In genomic region chr6:30612687-30613248, GRCh38 we compare ENCODE assay signal across 8 cellular contexts. TPM values are rescaled to one million over a fixed set of nuclear protein-coding genes. Genes with fewer than 3 reads are reported as not detected.
DNase-seq lines count a peak whose midpoint lies in the region; ATAC-seq and TF ChIP-seq lines count a peak whose summit lies in the region.

No MANE protein-coding gene starts in this region.

- no peaks in the 10 kb centered on the region for H3K27me3 Mint-ChIP-seq in osteocyte (ENCODE audit: unreplicated experiment)

- H3K27ac Mint-ChIP-seq in osteocyte (ENCODE audit: unreplicated experiment) = peak overlapping the region; percentile 100

- H3K4me1 Mint-ChIP-seq in osteocyte (ENCODE audit: unreplicated experiment) = peaks cover 37% of the 10 kb centered on the region

- H3K4me3 ChIP-seq in coronary artery = no peak overlapping the region

- peak overlapping the region; percentile 0 to 70 for H3K27ac ChIP-seq in coronary artery

- ATAC-seq in HG02973 (IDR thresholded peaks at IDR 0.05; ENCODE audit: unreplicated experiment) = no peak
- ATAC-seq in HG02610 (IDR thresholded peaks at IDR 0.05; ENCODE audit: unreplicated experiment) = no peak

- H3K4me3 Mint-ChIP-seq in osteocyte (ENCODE audit: unreplicated experiment) = no peak overlapping the region

- DNase-seq in DMS79 (lab: John Stamatoyannopoulos, UW) (peak; percentile 73), NCI-H446 treated with DMSO at 0.1 percent for 48 hours (lab: John Stamatoyannopoulos, UW) (peak; percentile 32), coronary artery (ENCODE audit: low spot score) (no peak), osteocyte (ENCODE audit: extremely low spot score, unreplicated experiment) (no peak), H4 (ENCODE audit: low spot score) (no peak), NCI-H345 treated with DMSO at 0.1 percent for 48 hours (lab: John Stamatoyannopoulos, UW; ENCODE audit: unreplicated experiment) (no peak)

- no peaks in the 10 kb centered on the region for H3K9me3 Mint-ChIP-seq in osteocyte (ENCODE audit: unreplicated experiment)

- H3K36me3 Mint-ChIP-seq in osteocyte (ENCODE audit: unreplicated experiment) = peaks cover 45% of the 10 kb centered on the region

- no peak for TF ChIP-seq CTCF in coronary artery (IDR thresholded peaks at IDR 0.05)
- TF ChIP-seq CTCF in osteocyte (IDR thresholded peaks at IDR 0.05) = no peak

RNA-seq across cellular contexts. Expression of gene PPP1R10, which starts 4.3 kb away (rescaled TPM):
- 82.1 and 87.6 TPM in 2 replicates for total RNA-seq in osteocyte
- 14.8 and 15.9 TPM in 2 replicates for total RNA-seq in H4 (2014; rRNA removed; shearing (Covaris generic))

RNA-seq across cellular contexts. Expression of gene MRPS18B, which starts 4.9 kb away (rescaled TPM):
- 36.6 and 39.2 TPM in 2 replicates for total RNA-seq in osteocyte
- 72.6 and 141 TPM in 2 replicates for total RNA-seq in H4 (2014; rRNA removed; shearing (Covaris generic))

RNA-seq across cellular contexts. Expression of gene ATAT1, which starts 13.9 kb away (rescaled TPM):
- total RNA-seq in osteocyte = 17.3 and 20.0 TPM in 2 replicates
- total RNA-seq in H4 (2014; rRNA removed; shearing (Covaris generic)) = 7.0 and 8.5 TPM in 2 replicates

RNA-seq across cellular contexts. Expression of gene C6orf136, which starts 34.2 kb away (rescaled TPM):
- total RNA-seq in osteocyte = 13.5 and 17.2 TPM in 2 replicates
- 2.9 and 6.0 TPM in 2 replicates for total RNA-seq in H4 (2014; rRNA removed; shearing (Covaris generic))

RNA-seq across cellular contexts. Expression of gene ABCF1, which starts 41.5 kb away (rescaled TPM):
- total RNA-seq in osteocyte = 63.8 and 70.5 TPM in 2 replicates
- 30.7 and 46.7 TPM in 2 replicates for total RNA-seq in H4 (2014; rRNA removed; shearing (Covaris generic))

Comparison
In these comparisons a context has a peak if more than half of its experiments do, and no peak if none do; other contexts are left out.
1. DNase-seq: peak in DMS79 (single experiment) and NCI-H446 treated with DMSO at 0.1 percent for 48 hours (single experiment); none in coronary artery (single experiment), osteocyte (single experiment), H4 (single experiment) and NCI-H345 treated with DMSO at 0.1 percent for 48 hours (single experiment).